ENCODE assay signal across 8 cellular contexts in the genomic region with DNA sequence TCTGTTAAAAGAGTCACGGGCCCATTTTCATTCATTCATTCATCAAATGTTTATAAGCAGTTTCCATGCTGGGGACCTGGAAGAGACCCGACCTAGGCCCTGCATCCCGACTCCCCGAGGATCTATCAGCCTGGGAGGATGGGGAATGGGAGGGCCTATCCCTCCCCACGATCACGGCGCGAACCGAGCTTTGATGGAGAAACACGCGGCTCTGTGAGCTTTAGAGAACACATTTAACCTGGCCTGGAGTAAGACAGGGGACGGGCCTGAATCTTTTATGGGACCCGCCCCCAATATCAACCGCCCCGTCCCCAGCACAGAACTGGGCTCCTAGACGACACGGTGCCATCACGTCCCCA. TPM values are rescaled to one million over a fixed set of nuclear protein-coding genes. Genes with fewer than 3 reads are reported as not detected.
DNase-seq lines count a peak whose midpoint lies in the region; ATAC-seq, FAIRE-seq and TF ChIP-seq lines count a peak whose summit lies in the region.

No MANE protein-coding gene starts in this region.

- H2BK12ac ChIP-seq in trophoblast cell (ENCODE audit: low read length) = no peak overlapping the region

- peaks cover 17% of the 10 kb centered on the region for H3K4me1 ChIP-seq in CD8-positive, alpha-beta memory T cell (ENCODE audit: insufficient read depth, low read length)
- peaks cover 37% of the 10 kb centered on the region for H3K4me1 ChIP-seq in PC-3 (ENCODE audit: insufficient read depth, low read length)
- H3K4me1 ChIP-seq in endothelial cell of umbilical vein (ENCODE audit: control insufficient read depth, extremely low read depth, insufficient read depth, low read length) = peaks cover 11% of the 10 kb centered on the region
- H3K4me1 ChIP-seq in trophoblast cell (ENCODE audit: control insufficient read depth in 1 of 2, insufficient read depth in 2 of 2, low read length in 2 of 2) = peaks cover 8 to 9% of the 10 kb centered on the region in 2 experiments

- ATAC-seq in PC-3 (no peak), GM19023 (IDR thresholded peaks at IDR 0.05; ENCODE audit: unreplicated experiment) (no peak), GM21360 (IDR thresholded peaks at IDR 0.05; ENCODE audit: unreplicated experiment) (no peak)

- no peaks in the 10 kb centered on the region for H3K9me3 Mint-ChIP-seq in CD8-positive, alpha-beta memory T cell

- H3K79me2 ChIP-seq in PC-3 (ENCODE audit: low read length) (peaks cover 10% of the 10 kb centered on the region), endothelial cell of umbilical vein (ENCODE audit: control insufficient read depth, insufficient read depth, low read length) (no peaks in the 10 kb centered on the region), trophoblast cell (ENCODE audit: control insufficient read depth, insufficient read depth, low read length, poor library complexity) (no peaks in the 10 kb centered on the region)

- H3K27me3 Mint-ChIP-seq in CD8-positive, alpha-beta memory T cell = no peaks in the 10 kb centered on the region

- POLR2A ChIA-PET in CD8-positive, alpha-beta memory T cell (lab: Charles Lee) = no interaction called here
- POLR2A ChIA-PET in PC-3 (lab: Charles Lee; ENCODE audit: unreplicated experiment) (no interaction called here), endothelial cell of umbilical vein (lab: Charles Lee) (no interaction called here)

- dilution Hi-C loops in endothelial cell of umbilical vein (cut with MboI; ENCODE audit: extremely low pct_ligation_motif_present, low sequenced_read_pairs) = no loop called here

- BruUV-seq in PC-3 (replicated peaks; lab: Mats Ljungman, UMichigan) (no TSS peak), endothelial cell of umbilical vein (replicated peaks; lab: Mats Ljungman, UMichigan) (no TSS peak)

- no peak for FAIRE-seq in endothelial cell of umbilical vein (lab: Jason Lieb, UNC)

- H3K23ac ChIP-seq in trophoblast cell (ENCODE audit: low read length) = no peak overlapping the region

- H3K4ac ChIP-seq in trophoblast cell (ENCODE audit: low read depth, low read length) = no peak overlapping the region

- no peaks in the 10 kb centered on the region for H3K27me3 ChIP-seq in CD8-positive, alpha-beta memory T cell (ENCODE audit: insufficient read depth, low read length, poor library complexity, severe bottlenecking)
- H3K27me3 ChIP-seq in PC-3 (ENCODE audit: low read length) (no peaks in the 10 kb centered on the region), endothelial cell of umbilical vein (ENCODE audit: control insufficient read depth in 2 of 2, insufficient read depth in 2 of 2, low read length in 2 of 2) (peaks cover 0 to 3% of the 10 kb centered on the region in 2 experiments), trophoblast cell (ENCODE audit: insufficient read depth, low read length) (no peaks in the 10 kb centered on the region)

- no CpG with 5 or more reads among the region's 18 CpGs for WGBS in trophoblast cell (ENCODE audit: extremely low coverage, insufficient coverage, insufficient read length)

- peak overlapping the region; percentile 24 for H3K4me3 ChIP-seq in CD8-positive, alpha-beta memory T cell (ENCODE audit: low read length)
- H3K4me3 ChIP-seq in PC-3 (ENCODE audit: low read length) (peak overlapping the region; percentile 67), endothelial cell of umbilical vein (replicated peaks in 1 of 3; ENCODE audit: insufficient read depth in 1 of 3, low read depth in 1 of 3, low read length in 3 of 3) (peak overlapping the region; percentile 14 to 35 (median 28)), trophoblast cell (ENCODE audit: low read depth, low read length) (peak overlapping the region; percentile 15)

- no peak overlapping the region for H3K14ac ChIP-seq in trophoblast cell (ENCODE audit: low read length)

- no peak overlapping the region for H3K27ac ChIP-seq in CD8-positive, alpha-beta memory T cell (ENCODE audit: low read depth, low read length)
- H3K27ac ChIP-seq in PC-3 (ENCODE audit: low read length) = no peak overlapping the region
- H3K27ac ChIP-seq in endothelial cell of umbilical vein (ENCODE audit: insufficient read depth, low read depth, low read length) = peak overlapping the region; percentile 13
- no peak overlapping the region for H3K27ac ChIP-seq in trophoblast cell (ENCODE audit: low read depth, low read length)

- H3K9me1 ChIP-seq in endothelial cell of umbilical vein (replicated peaks; ENCODE audit: control insufficient read depth, extremely low read depth, insufficient read depth, low read length) = no peaks in the 10 kb centered on the region

- H4K20me1 ChIP-seq in PC-3 (ENCODE audit: low read length) = no peaks in the 10 kb centered on the region
- H4K20me1 ChIP-seq in endothelial cell of umbilical vein (replicated peaks; ENCODE audit: control insufficient read depth, extremely low read depth, insufficient read depth, low read length) = no peaks in the 10 kb centered on the region

- no peak for DNase-seq in CD8-positive, alpha-beta memory T cell
- no peak for DNase-seq in PC-3
- no peak for DNase-seq in endothelial cell of umbilical vein (ENCODE audit: low read depth, low spot score)
- no peak for DNase-seq in trophoblast cell
- no peak for DNase-seq in GM19238 (ENCODE audit: insufficient read length, low spot score)
- no peak for DNase-seq in SHP77 (lab: John Stamatoyannopoulos, UW)

- no peaks in the 10 kb centered on the region for H3K79me1 ChIP-seq in trophoblast cell (ENCODE audit: low read length)

- H3K9ac ChIP-seq in PC-3 (ENCODE audit: low read length) = peak overlapping the region; percentile 20; the same call in 1 of the 2 replicates
- peak overlapping the region; percentile 4 for H3K9ac ChIP-seq in endothelial cell of umbilical vein (replicated peaks; ENCODE audit: extremely low read depth, insufficient read depth, low read length)
- no peak overlapping the region for H3K9ac ChIP-seq in trophoblast cell (ENCODE audit: low read length)

- intact Hi-C loops in PC-3 (cut with micrococcal nuclease) (loop anchor here (2.0 kb wide), 2 partner anchors 22 to 40 kb away; no protein-coding TSS in a partner anchor), endothelial cell of umbilical vein (cut with micrococcal nuclease) (loop anchor here (2.0 kb wide), 1 partner anchor 34 kb away; no protein-coding TSS in a partner anchor)

- no peak overlapping the region for H4K12ac ChIP-seq in trophoblast cell (ENCODE audit: low read depth, low read length)

- no peaks in the 10 kb centered on the region for H3K36me3 ChIP-seq in CD8-positive, alpha-beta memory T cell (ENCODE audit: insufficient read depth, low read length)
- H3K36me3 ChIP-seq in PC-3 (ENCODE audit: low read depth, low read length) (no peaks in the 10 kb centered on the region), endothelial cell of umbilical vein (ENCODE audit: control insufficient read depth in 2 of 2, extremely low read depth in 1 of 2, insufficient read depth in 2 of 2, low read length in 2 of 2) (no peaks in the 10 kb centered on the region), trophoblast cell (ENCODE audit: control insufficient read depth in 1 of 2, insufficient read depth in 2 of 2, low read length in 2 of 2) (no peaks in the 10 kb centered on the region)

- peak overlapping the region; percentile 90 for H2AFZ ChIP-seq in PC-3 (ENCODE audit: low read length)
- H2AFZ ChIP-seq in endothelial cell of umbilical vein (ENCODE audit: low read depth, low read length) = peak overlapping the region; percentile 88
- H2AFZ ChIP-seq in trophoblast cell (ENCODE audit: insufficient read depth, low read length, poor library complexity) = peak overlapping the region; percentile 38

- H4K8ac ChIP-seq in trophoblast cell (ENCODE audit: low read depth, low read length) = peak overlapping the region; percentile 33

- H3K4me1 Mint-ChIP-seq in CD8-positive, alpha-beta memory T cell = peaks cover 13 to 28% (median 23%) of the 10 kb centered on the region in 3 donors

- no peaks in the 10 kb centered on the region for H3K9me3 ChIP-seq in CD8-positive, alpha-beta memory T cell (ENCODE audit: low read length)
- H3K9me3 ChIP-seq in PC-3 (ENCODE audit: low read length) (no peaks in the 10 kb centered on the region), endothelial cell of umbilical vein (replicated peaks; ENCODE audit: control insufficient read depth, insufficient read depth, low read length) (no peaks in the 10 kb centered on the region), trophoblast cell (ENCODE audit: insufficient read depth, low read depth, low read length) (peaks cover 2% of the 10 kb centered on the region)

- H3K18ac ChIP-seq in trophoblast cell (ENCODE audit: low read length) = no peak overlapping the region

- TF ChIP-seq CTCF in PC-3 (conservative IDR thresholded peaks at IDR 0.05; ENCODE audit: low read depth, low read length) (no peak), endothelial cell of umbilical vein (IDR thresholded peaks at IDR 0.05; ENCODE audit: extremely low read depth in 1 of 2, insufficient read depth in 1 of 2, low read depth in 1 of 2, low read length in 2 of 2) (no peak)

- H3K4me3 Mint-ChIP-seq in CD8-positive, alpha-beta memory T cell = peak overlapping the region; percentile 79 to 89 (median 82)

- no peak overlapping the region for H2BK120ac ChIP-seq in trophoblast cell (ENCODE audit: insufficient read depth, low read length, poor library complexity)

- H3K36me3 Mint-ChIP-seq in CD8-positive, alpha-beta memory T cell = no peaks in the 10 kb centered on the region

- no peaks in the 10 kb centered on the region for H3K9me2 ChIP-seq in PC-3 (replicated peaks; ENCODE audit: low read length)

- peak overlapping the region in 7 of 8 donors; percentile 65 to 93 (median 89) for H3K27ac Mint-ChIP-seq in CD8-positive, alpha-beta memory T cell

- TF ChIP-seq POLR2A in endothelial cell of umbilical vein (IDR thresholded peaks at IDR 0.05; ENCODE audit: low read depth, low read length) = no peak

- H2BK5ac ChIP-seq in trophoblast cell (ENCODE audit: low read depth, low read length, poor library complexity) = no peak overlapping the region

- H3F3A ChIP-seq in PC-3 (ENCODE audit: low read length, unreplicated experiment) = peaks cover 6% of the 10 kb centered on the region

- no peak overlapping the region for H2AK5ac ChIP-seq in trophoblast cell (ENCODE audit: low read length)

- H4K91ac ChIP-seq in trophoblast cell (ENCODE audit: low read depth, low read length) = no peak overlapping the region

- peak overlapping the region; percentile 85 for H3K4me2 ChIP-seq in PC-3 (ENCODE audit: low read length)
- peak overlapping the region; percentile 73 for H3K4me2 ChIP-seq in endothelial cell of umbilical vein (ENCODE audit: insufficient read depth, low read length)
- H3K4me2 ChIP-seq in trophoblast cell (ENCODE audit: low read length) = peak overlapping the region; percentile 32

- CTCF ChIA-PET in CD8-positive, alpha-beta memory T cell (lab: Charles Lee) = interaction anchor here (0.8 to 2.0 kb wide), 3 partner anchors 28 to 148 kb away, joined by 4 to 6 read pairs (median 5); a partner anchor contains a TSS
- CTCF ChIA-PET in PC-3 (lab: Charles Lee) = interaction anchor here (0.6 kb wide), 1 partner anchor 41 kb away, joined by 3 read pairs; no protein-coding TSS in a partner anchor
- CTCF ChIA-PET in endothelial cell of umbilical vein (lab: Charles Lee) = interaction anchor here (0.6 to 1.6 kb wide), 5 partner anchors 10 to 424 kb away, joined by 3 to 6 read pairs (median 4); no protein-coding TSS in a partner anchor

RNA-seq across cellular contexts. Expression of a gene that starts 0.9 kb away (rescaled TPM):
- 1 to 10 TPM; 6.7 to 7.4 TPM for total RNA-seq in CD8-positive, alpha-beta memory T cell
- 2.9 TPM for polyA plus RNA-seq in CD8-positive, alpha-beta memory T cell
- total RNA-seq in PC-3 (2014; rRNA removed) = 29.5 and 42.4 TPM in 2 replicates
- total RNA-seq in endothelial cell of umbilical vein = 13.5 and 18.3 TPM in 2 replicates
- polyA plus RNA-seq in endothelial cell of umbilical vein = 11.9 and 15.8 TPM in 2 replicates
- polyA plus RNA-seq in endothelial cell of umbilical vein (2011; cell fraction: cytosol; rRNA removed) = 9.3 and 10.3 TPM in 2 replicates
- 14.7 and 18.5 TPM in 2 replicates for polyA plus RNA-seq in endothelial cell of umbilical vein (2011; cell fraction: nucleus; rRNA removed)
- 10.3 and 17.7 TPM in 2 replicates for polyA plus RNA-seq in endothelial cell of umbilical vein (2012)
- 14.3 and 23.8 TPM in 2 replicates for polyA minus RNA-seq in endothelial cell of umbilical vein
- polyA minus RNA-seq in endothelial cell of umbilical vein (2011; cell fraction: cytosol; rRNA and poly(A)+ RNA removed) = 7.0 TPM
- 8.7 and 9.9 TPM in 2 replicates for polyA minus RNA-seq in endothelial cell of umbilical vein (2011; cell fraction: nucleus; rRNA and poly(A)+ RNA removed)
- polyA plus RNA-seq in trophoblast cell (2013) = 7.0 and 7.3 TPM in 2 replicates

RNA-seq across cellular contexts. Expression of a gene that starts 45.0 kb away (rescaled TPM):
- total RNA-seq in CD8-positive, alpha-beta memory T cell = not detected
- polyA plus RNA-seq in CD8-positive, alpha-beta memory T cell = not detected
- total RNA-seq in PC-3 (2014; rRNA removed) (2.4 and 2.5 TPM in 2 replicates), endothelial cell of umbilical vein (not detected in 2 replicates)
- 0.05 TPM in 1 of 2 replicates, not detected in the other for polyA plus RNA-seq in endothelial cell of umbilical vein
- 0.01 TPM in 1 of 2 replicates, not detected in the other for polyA plus RNA-seq in endothelial cell of umbilical vein (2011; cell fraction: cytosol; rRNA removed)
- polyA plus RNA-seq in endothelial cell of umbilical vein (2011; cell fraction: nucleus; rRNA removed) = 0.03 TPM in 1 of 2 replicates, not detected in the other
- 0.05 TPM in 1 of 2 replicates, not detected in the other for polyA plus RNA-seq in endothelial cell of umbilical vein (2012)
- not detected in 2 replicates for polyA minus RNA-seq in endothelial cell of umbilical vein
- polyA minus RNA-seq in endothelial cell of umbilical vein (2011; cell fraction: cytosol; rRNA and poly(A)+ RNA removed) = not detected
- polyA minus RNA-seq in endothelial cell of umbilical vein (2011; cell fraction: nucleus; rRNA and poly(A)+ RNA removed) = not detected in 2 replicates
- 0.94 and 1.00 TPM in 2 replicates for polyA plus RNA-seq in trophoblast cell (2013)

RNA-seq across cellular contexts. Expression of a gene that starts 59.2 kb away (rescaled TPM):
- total RNA-seq in CD8-positive, alpha-beta memory T cell = not detected
- polyA plus RNA-seq in CD8-positive, alpha-beta memory T cell = not detected
- 30.8 and 35.3 TPM in 2 replicates for total RNA-seq in PC-3 (2014; rRNA removed)
- 1.6 and 1.8 TPM in 2 replicates for total RNA-seq in endothelial cell of umbilical vein
- polyA plus RNA-seq in endothelial cell of umbilical vein = 1.1 and 1.3 TPM in 2 replicates
- 0.75 and 0.87 TPM in 2 replicates for polyA plus RNA-seq in endothelial cell of umbilical vein (2011; cell fraction: cytosol; rRNA removed)
- polyA plus RNA-seq in endothelial cell of umbilical vein (2011; cell fraction: nucleus; rRNA removed) = 0.71 and 1.2 TPM in 2 replicates
- polyA plus RNA-seq in endothelial cell of umbilical vein (2012) = 2.2 and 2.4 TPM in 2 replicates
- polyA minus RNA-seq in endothelial cell of umbilical vein = 2.1 and 3.2 TPM in 2 replicates
- 5.0 TPM for polyA minus RNA-seq in endothelial cell of umbilical vein (2011; cell fraction: cytosol; rRNA and poly(A)+ RNA removed)
- polyA minus RNA-seq in endothelial cell of umbilical vein (2011; cell fraction: nucleus; rRNA and poly(A)+ RNA removed) = 0.87 and 1.2 TPM in 2 replicates
- polyA plus RNA-seq in trophoblast cell (2013) = 2.3 and 2.4 TPM in 2 replicates

Comparison
In these comparisons a context has a peak if more than half of its experiments do, and no peak if none do; other contexts are left out.
1. H3K4me3 ChIP-seq: peak in every context shown above with its lines; median percentile 67 in PC-3; 28 in endothelial cell of umbilical vein; 24 in CD8-positive, alpha-beta memory T cell; 15 in trophoblast cell.
2. H2AFZ ChIP-seq: peak in every context shown above with its lines; median percentile 90 in PC-3; 88 in endothelial cell of umbilical vein; 38 in trophoblast cell.
3. H3K4me2 ChIP-seq: peak in every context shown above with its lines; median percentile 85 in PC-3; 73 in endothelial cell of umbilical vein; 32 in trophoblast cell.
4. RNA of a gene that starts 59.2 kb away (total RNA-seq): 30.8 to 35.3 TPM in PC-3; 1.6 to 1.8 TPM in endothelial cell of umbilical vein and not detected in CD8-positive, alpha-beta memory T cell; every median in the first group is over 10 times any median in the second.